Comparison of ENCODE assay signal across 21 cellular contexts in the genomic region with DNA sequence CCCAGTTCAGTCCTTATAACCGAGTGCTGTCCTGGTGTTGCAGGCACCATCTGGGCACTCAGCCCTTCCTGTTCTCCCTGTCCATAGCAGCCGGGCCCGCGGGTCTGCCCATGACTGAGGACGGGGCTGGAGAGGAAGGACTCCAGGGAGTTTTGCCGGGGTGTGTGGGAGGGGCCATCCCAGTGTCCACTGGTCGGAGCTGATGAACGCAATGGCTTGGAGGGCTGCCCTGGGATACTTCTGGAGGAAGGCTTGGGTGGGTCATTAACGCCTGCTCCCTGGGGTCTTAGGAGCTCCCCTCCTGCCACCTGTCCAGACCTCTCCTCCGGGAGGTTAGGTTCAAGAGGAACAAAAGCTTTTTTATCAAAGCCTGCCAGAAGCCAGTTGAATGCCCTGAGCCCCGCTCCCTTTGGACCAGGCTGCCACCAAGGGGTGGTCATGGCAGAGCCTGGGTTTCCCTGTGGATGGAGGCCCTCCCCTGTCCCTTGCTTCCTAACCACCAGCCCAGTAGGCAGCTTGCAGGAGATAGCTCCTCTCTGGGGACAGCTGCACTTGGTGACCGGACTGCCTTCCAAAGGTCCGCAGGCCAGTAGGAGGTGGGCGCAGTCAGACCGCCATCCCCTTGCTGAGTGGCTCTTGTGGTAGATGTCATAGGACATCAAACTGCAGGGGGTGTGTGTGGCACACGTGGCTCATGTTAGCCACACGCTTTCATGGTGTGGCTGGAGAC.
DNase-seq lines count a peak whose midpoint lies in the region; ATAC-seq and TF ChIP-seq lines count a peak whose summit lies in the region.
"Had no signal": no experiment of that assay in that cellular context is flagged by ENCODE, and none has a peak within 500 bp of the region (broad histone marks: within the 10 kb centered on the region; RNA-seq: fewer than 3 reads in every experiment).

No MANE protein-coding gene starts in this region.

- no peak overlapping the region for H3K4me2 ChIP-seq in osteoblast (ENCODE audit: insufficient read depth, low read length)

- no peaks in the 10 kb centered on the region for H3K79me2 ChIP-seq in osteoblast (ENCODE audit: insufficient read depth, low read length)

- H3K27me3 Mint-ChIP-seq in activated naive CD8-positive, alpha-beta T cell treated with anti-CD3 and anti-CD28 coated beads, Interleukin-2, amount 10 ng/mL, durations not matched to agents 7 days and 5 days: no peaks in the 10 kb centered on the region
- H3K27me3 Mint-ChIP-seq in activated naive CD8-positive, alpha-beta T cell treated with anti-CD3 and anti-CD28 coated beads, Interleukin-2, amount 50 U/mL, for 24 hours: no peaks in the 10 kb centered on the region
- H3K27me3 Mint-ChIP-seq in activated T-helper 1 cell treated with anti-CD3 and anti-CD28 coated beads, Interleukin-12 subunit alpha, Interleukin-12 subunit beta, Interleukin-2, Interleukin-4 antibody, amounts not matched to agents 30 ng/mL and 10 ng/mL and 1 ng/mL, durations not matched to agents 14 hours and 24 hours and 36 hours (ENCODE audit: insufficient read depth): no peaks in the 10 kb centered on the region
- H3K27me3 Mint-ChIP-seq: activated CD4-positive, alpha-beta T cell treated with anti-CD3 and anti-CD28 coated beads, Interleukin-2, amount 10 ng/mL, durations not matched to agents 24 days and 14 days; stimulated activated naive CD8-positive, alpha-beta T cell treated with anti-CD3 and anti-CD28 coated beads, Interleukin-15, Interleukin-2, amounts not matched to agents 100 ng/mL and 50 ng/mL, for 24 hours had no signal

- no peak for TF ChIP-seq CTCF in osteoblast (IDR thresholded peaks at IDR 0.05; ENCODE audit: extremely low read depth, low read depth, low read length)
- no peak for TF ChIP-seq CTCF in foreskin keratinocyte (conservative IDR thresholded peaks at IDR 0.05)

- no peaks in the 10 kb centered on the region for H3K36me3 ChIP-seq in osteoblast (ENCODE audit: insufficient read depth, low read length)

- ATAC-seq in activated naive CD8-positive, alpha-beta T cell treated with anti-CD3 and anti-CD28 coated beads, Interleukin-2, amount 10 ng/mL, durations not matched to agents 7 days and 5 days (ENCODE audit: low read depth): no peak
- no peak for ATAC-seq in activated naive CD8-positive, alpha-beta T cell treated with anti-CD3 and anti-CD28 coated beads, Interleukin-2, amount 50 U/mL, for 24 hours
- no peak for ATAC-seq in left cardiac atrium
- ATAC-seq in foreskin keratinocyte: no peak
- ATAC-seq: SK-N-SH treated with all-trans-retinoic acid at 6 μM for 48 hours had no signal

- no peak overlapping the region for H3K27ac ChIP-seq in osteoblast (ENCODE audit: low read depth, low read length)
- no peak overlapping the region for H3K27ac ChIP-seq in foreskin keratinocyte
- H3K27ac ChIP-seq: esophagus squamous epithelium had no signal

- no peak overlapping the region for H3K4me3 Mint-ChIP-seq in activated naive CD8-positive, alpha-beta T cell treated with anti-CD3 and anti-CD28 coated beads, Interleukin-2, amount 10 ng/mL, durations not matched to agents 7 days and 5 days
- no peak overlapping the region for H3K4me3 Mint-ChIP-seq in activated naive CD8-positive, alpha-beta T cell treated with anti-CD3 and anti-CD28 coated beads, Interleukin-2, amount 50 U/mL, for 24 hours
- H3K4me3 Mint-ChIP-seq in activated T-helper 1 cell treated with anti-CD3 and anti-CD28 coated beads, Interleukin-12 subunit alpha, Interleukin-12 subunit beta, Interleukin-2, Interleukin-4 antibody, amounts not matched to agents 30 ng/mL and 10 ng/mL and 1 ng/mL, durations not matched to agents 14 hours and 24 hours and 36 hours: no peak overlapping the region
- H3K4me3 Mint-ChIP-seq: activated CD4-positive, alpha-beta T cell treated with anti-CD3 and anti-CD28 coated beads, Interleukin-2, amount 10 ng/mL, durations not matched to agents 24 days and 14 days; CD8-positive, alpha-beta memory T cell; memory B cell; stimulated activated naive CD8-positive, alpha-beta T cell treated with anti-CD3 and anti-CD28 coated beads, Interleukin-15, Interleukin-2, amounts not matched to agents 100 ng/mL and 50 ng/mL, for 24 hours had no signal

- POLR2A ChIA-PET in activated naive CD8-positive, alpha-beta T cell treated with anti-CD3 and anti-CD28 coated beads, Interleukin-2, amount 10 ng/mL, durations not matched to agents 7 days and 5 days (lab: Charles Lee): no interaction called here

- intact Hi-C loops in left cardiac atrium (cut with DNase I): no loop called here
- intact Hi-C loops in activated T-helper 1 cell treated with anti-CD3 and anti-CD28 coated beads, Interleukin-12 subunit alpha, Interleukin-12 subunit beta, Interleukin-2, Interleukin-4 antibody, amounts not matched to agents 30 ng/mL and 10 ng/mL and 1 ng/mL, durations not matched to agents 14 hours and 24 hours and 36 hours (cut with micrococcal nuclease): no loop called here

- peaks cover 4% of the 10 kb centered on the region for H3K9me3 ChIP-seq in osteoblast (ENCODE audit: low read depth, low read length)
- H3K9me3 ChIP-seq: esophagus squamous epithelium had no signal

- H3K4me1 Mint-ChIP-seq in activated naive CD8-positive, alpha-beta T cell treated with anti-CD3 and anti-CD28 coated beads, Interleukin-2, amount 10 ng/mL, durations not matched to agents 7 days and 5 days: no peaks in the 10 kb centered on the region
- H3K4me1 Mint-ChIP-seq in activated naive CD8-positive, alpha-beta T cell treated with anti-CD3 and anti-CD28 coated beads, Interleukin-2, amount 50 U/mL, for 24 hours: no peaks in the 10 kb centered on the region
- no peaks in the 10 kb centered on the region for H3K4me1 Mint-ChIP-seq in activated T-helper 1 cell treated with anti-CD3 and anti-CD28 coated beads, Interleukin-12 subunit alpha, Interleukin-12 subunit beta, Interleukin-2, Interleukin-4 antibody, amounts not matched to agents 30 ng/mL and 10 ng/mL and 1 ng/mL, durations not matched to agents 14 hours and 24 hours and 36 hours (ENCODE audit: low read depth)
- H3K4me1 Mint-ChIP-seq: activated CD4-positive, alpha-beta T cell treated with anti-CD3 and anti-CD28 coated beads, Interleukin-2, amount 10 ng/mL, durations not matched to agents 24 days and 14 days; CD8-positive, alpha-beta memory T cell; memory B cell had no signal

- peak; percentile 19 for DNase-seq in activated naive CD8-positive, alpha-beta T cell treated with anti-CD3 and anti-CD28 coated beads, Interleukin-2, amount 10 ng/mL, durations not matched to agents 7 days and 5 days
- no peak for DNase-seq in activated naive CD8-positive, alpha-beta T cell treated with anti-CD3 and anti-CD28 coated beads, Interleukin-2, amount 50 U/mL, for 24 hours
- DNase-seq in left cardiac atrium: peak; percentile 14
- peak; percentile 79 for DNase-seq in osteoblast (ENCODE audit: insufficient read length, low spot score, missing footprints)
- DNase-seq in NCI-H2171 (lab: John Stamatoyannopoulos, UW): no peak
- DNase-seq in activated T-helper 1 cell treated with anti-CD3 and anti-CD28 coated beads, Interleukin-12 subunit alpha, Interleukin-12 subunit beta, Interleukin-2, Interleukin-4 antibody, amounts not matched to agents 30 ng/mL and 10 ng/mL and 1 ng/mL, durations not matched to agents 14 hours and 24 hours and 36 hours (ENCODE audit: low spot score): no peak
- DNase-seq in foreskin keratinocyte: no peak
- no peak for DNase-seq in stimulated activated CD4-positive, alpha-beta T cell treated with anti-CD3 and anti-CD28 coated beads, Interleukin-12 subunit alpha, Interleukin-12 subunit beta, amount 100 ng/mL, for 4 hours
- DNase-seq: activated CD4-positive, alpha-beta T cell treated with anti-CD3 and anti-CD28 coated beads, Interleukin-2, amount 10 ng/mL, durations not matched to agents 24 days and 14 days; amniotic stem cell; central memory CD4-positive, alpha-beta T cell; DMS79; effector CD8-positive, alpha-beta T cell; esophagus squamous epithelium; Kasumi-1; NCI-H1105; stimulated activated CD4-positive, alpha-beta T cell treated with anti-CD3 and anti-CD28 coated beads, Interleukin-1b, Interleukin-23, amount 100 ng/mL, for 48 hours had no signal

- H3K27me3 ChIP-seq in osteoblast (ENCODE audit: insufficient read depth, low read length) (no peaks in the 10 kb centered on the region), foreskin keratinocyte (peaks cover 2% of the 10 kb centered on the region)
- H3K27me3 ChIP-seq: esophagus squamous epithelium had no signal

- no peaks in the 10 kb centered on the region for H4K20me1 ChIP-seq in osteoblast (ENCODE audit: insufficient read depth, low read length)

- H3K4me1 ChIP-seq in osteoblast (ENCODE audit: insufficient read depth, low read length) (no peaks in the 10 kb centered on the region), foreskin keratinocyte (no peaks in the 10 kb centered on the region)
- H3K4me1 ChIP-seq: esophagus squamous epithelium had no signal

- H3K27ac Mint-ChIP-seq in activated naive CD8-positive, alpha-beta T cell treated with anti-CD3 and anti-CD28 coated beads, Interleukin-2, amount 10 ng/mL, durations not matched to agents 7 days and 5 days: no peak overlapping the region
- H3K27ac Mint-ChIP-seq in activated naive CD8-positive, alpha-beta T cell treated with anti-CD3 and anti-CD28 coated beads, Interleukin-2, amount 50 U/mL, for 24 hours: no peak overlapping the region
- no peak overlapping the region for H3K27ac Mint-ChIP-seq in activated T-helper 1 cell treated with anti-CD3 and anti-CD28 coated beads, Interleukin-12 subunit alpha, Interleukin-12 subunit beta, Interleukin-2, Interleukin-4 antibody, amounts not matched to agents 30 ng/mL and 10 ng/mL and 1 ng/mL, durations not matched to agents 14 hours and 24 hours and 36 hours
- H3K27ac Mint-ChIP-seq: activated CD4-positive, alpha-beta T cell treated with anti-CD3 and anti-CD28 coated beads, Interleukin-2, amount 10 ng/mL, durations not matched to agents 24 days and 14 days; memory B cell; stimulated activated naive CD8-positive, alpha-beta T cell treated with anti-CD3 and anti-CD28 coated beads, Interleukin-15, Interleukin-2, amounts not matched to agents 100 ng/mL and 50 ng/mL, for 24 hours had no signal

- peaks cover 3% of the 10 kb centered on the region for H3K36me3 Mint-ChIP-seq in activated naive CD8-positive, alpha-beta T cell treated with anti-CD3 and anti-CD28 coated beads, Interleukin-2, amount 10 ng/mL, durations not matched to agents 7 days and 5 days
- H3K36me3 Mint-ChIP-seq in activated naive CD8-positive, alpha-beta T cell treated with anti-CD3 and anti-CD28 coated beads, Interleukin-2, amount 50 U/mL, for 24 hours (ENCODE audit: low read depth): peaks cover 5% of the 10 kb centered on the region
- no peaks in the 10 kb centered on the region for H3K36me3 Mint-ChIP-seq in activated T-helper 1 cell treated with anti-CD3 and anti-CD28 coated beads, Interleukin-12 subunit alpha, Interleukin-12 subunit beta, Interleukin-2, Interleukin-4 antibody, amounts not matched to agents 30 ng/mL and 10 ng/mL and 1 ng/mL, durations not matched to agents 14 hours and 24 hours and 36 hours (ENCODE audit: low read depth)

- peaks cover 8% of the 10 kb centered on the region for H3K9me3 Mint-ChIP-seq in activated naive CD8-positive, alpha-beta T cell treated with anti-CD3 and anti-CD28 coated beads, Interleukin-2, amount 10 ng/mL, durations not matched to agents 7 days and 5 days
- H3K9me3 Mint-ChIP-seq in activated naive CD8-positive, alpha-beta T cell treated with anti-CD3 and anti-CD28 coated beads, Interleukin-2, amount 50 U/mL, for 24 hours: peaks cover 4% of the 10 kb centered on the region
- H3K9me3 Mint-ChIP-seq in activated T-helper 1 cell treated with anti-CD3 and anti-CD28 coated beads, Interleukin-12 subunit alpha, Interleukin-12 subunit beta, Interleukin-2, Interleukin-4 antibody, amounts not matched to agents 30 ng/mL and 10 ng/mL and 1 ng/mL, durations not matched to agents 14 hours and 24 hours and 36 hours: peaks cover 15% of the 10 kb centered on the region
- H3K9me3 Mint-ChIP-seq: stimulated activated naive CD8-positive, alpha-beta T cell treated with anti-CD3 and anti-CD28 coated beads, Interleukin-15, Interleukin-2, amounts not matched to agents 100 ng/mL and 50 ng/mL, for 24 hours had no signal

- H3K4me3 ChIP-seq in osteoblast (ENCODE audit: insufficient read depth, low read length): no peak overlapping the region
- H3K4me3 ChIP-seq: esophagus squamous epithelium had no signal

- H2AFZ ChIP-seq in osteoblast (ENCODE audit: low read length): no peak overlapping the region

Comparison
In these comparisons a context has a peak if more than half of its experiments do, and no peak if none do; other contexts are left out.
1. DNase-seq: peak in activated naive CD8-positive, alpha-beta T cell treated with anti-CD3 and anti-CD28 coated beads, Interleukin-2, amount 10 ng/mL, durations not matched to agents 7 days and 5 days (single experiment), left cardiac atrium (single experiment) and osteoblast (single experiment); none in activated naive CD8-positive, alpha-beta T cell treated with anti-CD3 and anti-CD28 coated beads, Interleukin-2, amount 50 U/mL, for 24 hours (single experiment), NCI-H2171 (single experiment), activated T-helper 1 cell treated with anti-CD3 and anti-CD28 coated beads, Interleukin-12 subunit alpha, Interleukin-12 subunit beta, Interleukin-2, Interleukin-4 antibody, amounts not matched to agents 30 ng/mL and 10 ng/mL and 1 ng/mL, durations not matched to agents 14 hours and 24 hours and 36 hours (single experiment), foreskin keratinocyte (0 of 2) and stimulated activated CD4-positive, alpha-beta T cell treated with anti-CD3 and anti-CD28 coated beads, Interleukin-12 subunit alpha, Interleukin-12 subunit beta, amount 100 ng/mL, for 4 hours (single experiment).